In genomic region chr1:164590592-164590991, GRCh38 we compare ENCODE assay signal across 2 cellular contexts.
TF ChIP-seq lines count a peak whose summit lies in the region.

No MANE protein-coding gene starts in this region.

TF ChIP-seq in GM23338, 12 proteins besides CTCF, POLR2A, EP300 and RAD21 (continued from another document):
- TF ChIP-seq ZNF462 (CRISPR knock-in tag; IDR thresholded peaks at IDR 0.05) = no peak
- no peak for TF ChIP-seq JUNB (IDR thresholded peaks at IDR 0.05; ENCODE audit: unreplicated experiment)
- TF ChIP-seq STAT1 (IDR thresholded peaks at IDR 0.05; ENCODE audit: unreplicated experiment) = no peak
- no peak for TF ChIP-seq CREB1 (CRISPR knock-in tag; IDR thresholded peaks at IDR 0.05; ENCODE audit: low read depth)

TF ChIP-seq in WTC11, 78 proteins besides CTCF, POLR2A, EP300 and RAD21 (continued from another document):
- TF ChIP-seq PREB (CRISPR knock-in tag; IDR thresholded peaks at IDR 0.05; ENCODE audit: borderline replicate concordance) = no peak
- TF ChIP-seq TEAD1 (CRISPR knock-in tag; IDR thresholded peaks at IDR 0.05) = no peak
- no peak for TF ChIP-seq TEAD4 (CRISPR knock-in tag; IDR thresholded peaks at IDR 0.05)
